ENCODE assay signal across 8 cellular contexts in the genomic region with DNA sequence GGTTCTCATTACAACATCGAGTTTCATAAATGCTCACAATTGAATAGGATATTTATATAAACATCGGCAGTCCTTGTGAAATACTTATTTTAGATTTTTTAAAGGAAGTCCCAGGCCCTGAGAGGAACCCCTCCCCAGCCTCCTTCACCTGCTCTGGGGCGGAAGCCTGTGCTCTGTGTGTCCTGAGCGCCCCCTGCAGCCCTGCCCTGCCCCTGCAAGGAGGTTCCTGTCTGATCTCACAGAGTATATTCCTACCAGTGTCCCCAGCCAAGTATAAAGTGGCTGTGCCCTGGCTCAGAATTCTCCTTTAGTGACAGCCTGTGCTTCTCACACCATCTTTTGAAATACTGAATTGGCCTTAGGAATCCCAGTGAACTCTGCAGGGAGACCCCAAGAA.
DNase-seq lines count a peak whose midpoint lies in the region; ATAC-seq and TF ChIP-seq lines count a peak whose summit lies in the region.

No MANE protein-coding gene starts in this region.

- POLR2A ChIA-PET in activated naive CD8-positive, alpha-beta T cell treated with anti-CD3 and anti-CD28 coated beads, Interleukin-2, amount 10 ng/mL, durations not matched to agents 7 days and 5 days (lab: Charles Lee) = no interaction called here

- peak; percentile 79 for ATAC-seq in activated naive CD8-positive, alpha-beta T cell treated with anti-CD3 and anti-CD28 coated beads, Interleukin-2, amount 10 ng/mL, durations not matched to agents 7 days and 5 days (ENCODE audit: low read depth)
- ATAC-seq in GM18867 (IDR thresholded peaks at IDR 0.05; ENCODE audit: unreplicated experiment) = no peak

- H3K36me3 Mint-ChIP-seq in activated naive CD8-positive, alpha-beta T cell treated with anti-CD3 and anti-CD28 coated beads, Interleukin-2, amount 10 ng/mL, durations not matched to agents 7 days and 5 days = no peaks in the 10 kb centered on the region

- in situ Hi-C loops in GM13976 (cut with MboI; ENCODE audit: low sequenced_read_pairs, unreplicated experiment) = no loop called here

- peaks cover 29% of the 10 kb centered on the region for H3K4me1 Mint-ChIP-seq in activated naive CD8-positive, alpha-beta T cell treated with anti-CD3 and anti-CD28 coated beads, Interleukin-2, amount 10 ng/mL, durations not matched to agents 7 days and 5 days

- peak overlapping the region; percentile 23 for H3K27ac Mint-ChIP-seq in activated naive CD8-positive, alpha-beta T cell treated with anti-CD3 and anti-CD28 coated beads, Interleukin-2, amount 10 ng/mL, durations not matched to agents 7 days and 5 days

- TF ChIP-seq CTCF in GM13976 (IDR thresholded peaks at IDR 0.05; ENCODE audit: borderline replicate concordance, control extremely low read depth, extremely low read depth, insufficient read depth, missing control alignments) = peak; percentile 32

- H3K9me3 Mint-ChIP-seq in activated naive CD8-positive, alpha-beta T cell treated with anti-CD3 and anti-CD28 coated beads, Interleukin-2, amount 10 ng/mL, durations not matched to agents 7 days and 5 days = no peaks in the 10 kb centered on the region

- peaks cover 30% of the 10 kb centered on the region for H3K27me3 Mint-ChIP-seq in activated naive CD8-positive, alpha-beta T cell treated with anti-CD3 and anti-CD28 coated beads, Interleukin-2, amount 10 ng/mL, durations not matched to agents 7 days and 5 days

- H3K4me3 Mint-ChIP-seq in activated naive CD8-positive, alpha-beta T cell treated with anti-CD3 and anti-CD28 coated beads, Interleukin-2, amount 10 ng/mL, durations not matched to agents 7 days and 5 days = peak overlapping the region; percentile 62

- DNase-seq in GM13976 (ENCODE audit: low spot score) (no peak), amniotic stem cell (lab: John Stamatoyannopoulos, UW) (no peak), NCI-H748 treated with DMSO at 0.1 percent for 48 hours (lab: John Stamatoyannopoulos, UW) (no peak), pons (ENCODE audit: low spot score) (no peak)
- DNase-seq in activated CD4-positive, CD25-positive, alpha-beta regulatory T cell treated with anti-CD3 and anti-CD28 coated beads, Interleukin-2, amount 50 U/mL, for 72 hours = peak; percentile 55
- DNase-seq in activated naive CD8-positive, alpha-beta T cell treated with anti-CD3 and anti-CD28 coated beads, Interleukin-2, amount 10 ng/mL, durations not matched to agents 7 days and 5 days = peak; percentile 79
- DNase-seq in stimulated activated CD8-positive, alpha-beta memory T cell treated with anti-CD3 and anti-CD28 coated beads, Interleukin-15, amount 100 ng/mL, for 4 hours (ENCODE audit: low read depth in 2 of 2) = peak; percentile 24 to 36

Comparison
In these comparisons a context has a peak if more than half of its experiments do, and no peak if none do; other contexts are left out.
1. DNase-seq: peak in activated CD4-positive, CD25-positive, alpha-beta regulatory T cell treated with anti-CD3 and anti-CD28 coated beads, Interleukin-2, amount 50 U/mL, for 72 hours (single experiment), activated naive CD8-positive, alpha-beta T cell treated with anti-CD3 and anti-CD28 coated beads, Interleukin-2, amount 10 ng/mL, durations not matched to agents 7 days and 5 days (single experiment) and stimulated activated CD8-positive, alpha-beta memory T cell treated with anti-CD3 and anti-CD28 coated beads, Interleukin-15, amount 100 ng/mL, for 4 hours (2 of 2); none in GM13976 (single experiment), amniotic stem cell (single experiment), NCI-H748 treated with DMSO at 0.1 percent for 48 hours (single experiment) and pons (single experiment).